In genomic region chr2:24920813-24921441, GRCh38 we compare ENCODE assay signal across 8 cellular contexts. TPM values are rescaled to one million over a fixed set of nuclear protein-coding genes. Genes with fewer than 3 reads are reported as not detected.
DNase-seq lines count a peak whose midpoint lies in the region; ATAC-seq and TF ChIP-seq lines count a peak whose summit lies in the region.

No MANE protein-coding gene starts in this region.

- H3K27ac ChIP-seq in mammary epithelial cell (ENCODE audit: insufficient read depth, low read depth, low read length) (no peak overlapping the region), mucosa of rectum (ENCODE audit: low read depth in 2 of 2, low read length in 2 of 2) (no peak overlapping the region)

- H3K4me3 ChIP-seq in NT2/D1 (ENCODE audit: insufficient read length, low read depth) (peak overlapping the region; percentile 30), mammary epithelial cell (replicated peaks in 1 of 3; ENCODE audit: insufficient read depth in 1 of 3, low read depth in 2 of 3, low read length in 3 of 3) (peak overlapping the region; percentile 32 to 67 (median 50)), mucosa of rectum (ENCODE audit: low read length in 2 of 2) (peak overlapping the region; percentile 53 to 71)

- BruUV-seq in mammary epithelial cell (replicated peaks; lab: Mats Ljungman, UMichigan) = no TSS peak

- in situ Hi-C loops in mammary epithelial cell (cut with MboI; ENCODE audit: low sequenced_read_pairs in 2 of 2) = no loop called here

- peaks cover 30% of the 10 kb centered on the region for H3K79me2 ChIP-seq in mammary epithelial cell (ENCODE audit: insufficient read depth, low read length)

- peak; percentile 22 for DNase-seq in stimulated activated CD4-positive, alpha-beta T cell treated with anti-CD3 and anti-CD28 coated beads, Interleukin-4, amount 100 ng/mL, for 24 hours
- DNase-seq in stimulated activated CD4-positive, alpha-beta T cell treated with anti-CD3 and anti-CD28 coated beads, Interleukin-12 subunit alpha, Interleukin-12 subunit beta, amount 100 ng/mL, for 4 hours = no peak
- DNase-seq in NT2/D1 (ENCODE audit: low read depth, low spot score) (no peak), mammary epithelial cell (no peak), AG08395 (ENCODE audit: low spot score) (no peak)
- DNase-seq in stimulated activated naive CD4-positive, alpha-beta T cell treated with Interleukin-2 at 50 U/mL for 16 hours (lab: John Stamatoyannopoulos, UW) = no peak

- ATAC-seq in HG02938 (IDR thresholded peaks at IDR 0.05; ENCODE audit: unreplicated experiment) = no peak

- H3K9me3 ChIP-seq in NT2/D1 (ENCODE audit: insufficient read depth, low read length) = no peaks in the 10 kb centered on the region
- no peaks in the 10 kb centered on the region for H3K9me3 ChIP-seq in mammary epithelial cell (replicated peaks; ENCODE audit: insufficient read depth, low read length)
- no peaks in the 10 kb centered on the region for H3K9me3 ChIP-seq in mucosa of rectum (ENCODE audit: control insufficient read depth in 2 of 2, low read length in 2 of 2)

- H3K27me3 ChIP-seq in NT2/D1 (ENCODE audit: insufficient read depth, insufficient read length) (peaks cover 6% of the 10 kb centered on the region), mammary epithelial cell (ENCODE audit: insufficient read depth, low read length) (no peaks in the 10 kb centered on the region), mucosa of rectum (ENCODE audit: control insufficient read depth in 2 of 2, insufficient read depth in 2 of 2, low read length in 2 of 2) (no peaks in the 10 kb centered on the region)

- CTCF ChIA-PET in mammary epithelial cell (lab: Charles Lee; ENCODE audit: low non-redundant PET) = no interaction called here

- H4K20me1 ChIP-seq in mammary epithelial cell (ENCODE audit: insufficient read depth, low read length) = no peaks in the 10 kb centered on the region

- H3K36me3 ChIP-seq in NT2/D1 (ENCODE audit: insufficient read depth, insufficient read length, low read length) = peaks cover 9% of the 10 kb centered on the region
- H3K36me3 ChIP-seq in mammary epithelial cell (ENCODE audit: insufficient read depth, low read length) = no peaks in the 10 kb centered on the region
- no peaks in the 10 kb centered on the region for H3K36me3 ChIP-seq in mucosa of rectum (ENCODE audit: control insufficient read depth in 2 of 2, insufficient read depth in 2 of 2, low read length in 2 of 2)

- H3K4me2 ChIP-seq in mammary epithelial cell (ENCODE audit: insufficient read depth, low read depth, low read length) = peak overlapping the region; percentile 97

- 40% methylated on average over 9 of the region's 13 CpGs for WGBS in mammary epithelial cell (ENCODE audit: low coverage, missing lambda C conversion rate)

- TF ChIP-seq CTCF in mammary epithelial cell (conservative IDR thresholded peaks at IDR 0.05 in 1 of 2, IDR thresholded peaks at IDR 0.05 in 1 of 2; ENCODE audit: extremely low read depth in 1 of 2, insufficient read depth in 1 of 2, low read depth in 1 of 2, low read length in 2 of 2) = peak in 1 of 2 donors; percentile 23

- dilution Hi-C loops in mammary epithelial cell (cut with HindIII; ENCODE audit: low sequenced_read_pairs) = no loop called here

- intact Hi-C loops in mammary epithelial cell (cut with micrococcal nuclease) = loop anchor here (2.0 kb wide), 1 partner anchor 52 kb away; no protein-coding TSS in a partner anchor

- peak overlapping the region; percentile 67 for H3K9ac ChIP-seq in NT2/D1 (ENCODE audit: insufficient read length, low read depth)
- no peak overlapping the region for H3K9ac ChIP-seq in mammary epithelial cell (ENCODE audit: insufficient read depth, low read length)
- peak overlapping the region in 1 of 2 donors; percentile 49 for H3K9ac ChIP-seq in mucosa of rectum (ENCODE audit: low read depth in 1 of 2, low read length in 2 of 2)

- H2AFZ ChIP-seq in mammary epithelial cell (ENCODE audit: low read depth, low read length) = peak overlapping the region; percentile 93

- peaks cover 14% of the 10 kb centered on the region for H3K4me1 ChIP-seq in NT2/D1 (ENCODE audit: insufficient read depth, insufficient read length)
- peaks cover 26% of the 10 kb centered on the region for H3K4me1 ChIP-seq in mammary epithelial cell (ENCODE audit: insufficient read depth, low read length)
- peaks cover 16 to 21% of the 10 kb centered on the region in 2 donors for H3K4me1 ChIP-seq in mucosa of rectum (ENCODE audit: control insufficient read depth in 2 of 2, insufficient read depth in 2 of 2, low read length in 2 of 2)

RNA-seq across cellular contexts. Expression of gene ADCY3, which starts 0.9 kb away (rescaled TPM):
- 10 to 100 TPM; 13.3 to 50.5 TPM for total RNA-seq in mammary epithelial cell
- polyA plus RNA-seq in mammary epithelial cell = 63.4 TPM
- 106 TPM for polyA minus RNA-seq in mammary epithelial cell

RNA-seq across cellular contexts. Expression of gene DNAJC27, which starts 50.8 kb away (rescaled TPM):
- 1 to 10 TPM; 4.4 to 5.0 TPM for total RNA-seq in mammary epithelial cell
- polyA plus RNA-seq in mammary epithelial cell = 1.4 TPM
- polyA minus RNA-seq in mammary epithelial cell = not detected
